ENCODE assay signal across 8 cellular contexts in the genomic region with DNA sequence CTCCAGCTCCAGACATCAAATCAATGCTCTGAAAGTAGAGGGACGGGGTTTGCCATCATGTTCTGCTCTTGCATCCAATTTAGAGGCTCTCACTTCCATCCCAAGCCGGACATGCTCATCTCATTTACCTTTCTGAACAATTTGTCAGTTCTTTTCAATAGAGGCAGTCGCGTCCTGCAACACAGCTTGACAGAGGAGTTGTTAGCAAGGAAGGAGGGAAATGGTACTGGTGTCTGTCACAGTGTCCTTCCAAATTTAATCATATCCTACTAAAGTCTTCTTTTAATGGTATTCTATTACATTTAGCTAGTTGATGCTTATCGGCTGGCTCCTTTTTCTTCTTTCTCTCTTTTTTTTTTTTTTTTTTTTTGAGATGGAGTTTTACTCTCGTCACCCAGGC. TPM values are rescaled to one million over a fixed set of nuclear protein-coding genes. Genes with fewer than 3 reads are reported as not detected.
"Had no signal": no experiment of that assay in that cellular context is flagged by ENCODE, and none has a peak within 500 bp of the region (broad histone marks: within the 10 kb centered on the region; RNA-seq: fewer than 3 reads in every experiment).

No MANE protein-coding gene starts in this region.

- DNase-seq: GM23248, GOT3, H9, HCEC 1CT, IMR-90 had no signal

- H2AFZ ChIP-seq: GM23248 had no signal

- H3K27ac Mint-ChIP-seq: H9 had no signal

- H3K27ac ChIP-seq: GM23248 had no signal

- H3K9ac ChIP-seq: GM23248 had no signal

- FAIRE-seq: H54, HTR-8/SVneo, K562 had no signal

- H3K4me3 ChIP-seq: GM23248, K562 had no signal

- H3K9me3 Mint-ChIP-seq: H9 had no signal

- H3K4me3 Mint-ChIP-seq: H9 had no signal

RNA-seq across cellular contexts. Expression of gene HHLA2, which starts 45.6 kb away (rescaled TPM):
- total RNA-seq: GM23248, H9, IMR-90, K562 had no signal
- polyA plus RNA-seq: GM23248, IMR-90 had no signal
